ENCODE assay signal across 11 cellular contexts in genomic region chr12:12486661-12487240, GRCh38.
DNase-seq lines count a peak whose midpoint lies in the region; ATAC-seq, FAIRE-seq and TF ChIP-seq lines count a peak whose summit lies in the region.
"Had no signal": no experiment of that assay in that cellular context is flagged by ENCODE, and none has a peak within 500 bp of the region (broad histone marks: within the 10 kb centered on the region; RNA-seq: fewer than 3 reads in every experiment).

No MANE protein-coding gene starts in this region.

- H3K4me1 Mint-ChIP-seq in effector memory CD8-positive, alpha-beta T cell (ENCODE audit: low read depth in 2 of 2): peaks cover 19 to 24% of the 10 kb centered on the region in 2 donors
- H3K4me1 Mint-ChIP-seq: nephron had no signal

- 99% methylated on average over 5 of the region's 6 CpGs for WGBS in mesenchymal stem cell

- no peak overlapping the region for H4K91ac ChIP-seq in mesenchymal stem cell (ENCODE audit: low read length)

- POLR2A ChIA-PET in RWPE1 (lab: Yijun Ruan, JAX; ENCODE audit: low non-redundant PET): no interaction called here

- H2BK5ac ChIP-seq in mesenchymal stem cell (ENCODE audit: low read depth, low read length, poor library complexity, severe bottlenecking): no peak overlapping the region

- DNase-seq in GM20000 (ENCODE audit: low spot score) (peak; percentile 68), mesenchymal stem cell (no peak), foreskin fibroblast (no peak), RWPE1 (ENCODE audit: low spot score) (no peak), kidney (no peak)
- DNase-seq in effector memory CD8-positive, alpha-beta T cell: no peak
- DNase-seq: NCI-H226, T1000 had no signal

- H3K27me3 ChIP-seq in mesenchymal stem cell (ENCODE audit: control insufficient read depth in 1 of 2, insufficient read depth in 1 of 2, low read length in 2 of 2): no peaks in the 10 kb centered on the region

- no peaks in the 10 kb centered on the region for H3K9me3 ChIP-seq in mesenchymal stem cell (ENCODE audit: control insufficient read depth, low read length)
- H3K9me3 ChIP-seq in kidney (ENCODE audit: control insufficient read depth in 1 of 2, low read length in 2 of 2): no peaks in the 10 kb centered on the region

- H3K4me3 Mint-ChIP-seq in effector memory CD8-positive, alpha-beta T cell: no peak overlapping the region
- H3K4me3 Mint-ChIP-seq: nephron had no signal

- H3K18ac ChIP-seq in mesenchymal stem cell (ENCODE audit: low read depth in 1 of 2, low read length in 2 of 2): no peak overlapping the region

- H3K9me3 Mint-ChIP-seq in effector memory CD8-positive, alpha-beta T cell: no peaks in the 10 kb centered on the region
- H3K9me3 Mint-ChIP-seq: nephron had no signal

- intact Hi-C loops in kidney (cut with DNase I): no loop called here

- no peaks in the 10 kb centered on the region for H3K27me3 Mint-ChIP-seq in effector memory CD8-positive, alpha-beta T cell

- H4K8ac ChIP-seq in mesenchymal stem cell (ENCODE audit: low read length): no peak overlapping the region

- H3K36me3 Mint-ChIP-seq in effector memory CD8-positive, alpha-beta T cell (ENCODE audit: insufficient read depth): peaks cover 36% of the 10 kb centered on the region

- no peak overlapping the region for H3K4me3 ChIP-seq in mesenchymal stem cell (ENCODE audit: insufficient read depth in 1 of 2, low read depth in 1 of 2, low read length in 2 of 2)
- H3K4me3 ChIP-seq in foreskin fibroblast (ENCODE audit: low read depth in 1 of 2, low read length in 2 of 2): no peak overlapping the region
- no peak overlapping the region for H3K4me3 ChIP-seq in kidney (ENCODE audit: low read length in 2 of 2)

- no peak overlapping the region for H2BK15ac ChIP-seq in mesenchymal stem cell (ENCODE audit: low read depth, poor library complexity, severe bottlenecking)

- no peak overlapping the region for H3K23ac ChIP-seq in mesenchymal stem cell (ENCODE audit: low read length in 2 of 2)

- H2AK5ac ChIP-seq in mesenchymal stem cell (ENCODE audit: low read length, severe bottlenecking): no peak overlapping the region

- no peak overlapping the region for H2BK120ac ChIP-seq in mesenchymal stem cell (ENCODE audit: low read depth, low read length)

- H3K27ac Mint-ChIP-seq in effector memory CD8-positive, alpha-beta T cell: peak overlapping the region; percentile 9 to 30

- H3K79me1 ChIP-seq in mesenchymal stem cell (replicated peaks; ENCODE audit: low read length, poor library complexity, severe bottlenecking): peaks cover 11% of the 10 kb centered on the region

- H3K27ac ChIP-seq in mesenchymal stem cell (ENCODE audit: low read length, poor library complexity, severe bottlenecking) (no peak overlapping the region), RWPE1 (no peak overlapping the region), kidney (ENCODE audit: low read depth in 2 of 2, low read length in 2 of 2) (no peak overlapping the region)

- FAIRE-seq in kidney (lab: Jason Lieb, UNC): no peak

- no peak overlapping the region for H3K4me2 ChIP-seq in mesenchymal stem cell (ENCODE audit: low read length, poor library complexity, severe bottlenecking)

- H3K4me1 ChIP-seq in mesenchymal stem cell (ENCODE audit: control insufficient read depth, insufficient read depth, low read depth, low read length) (no peaks in the 10 kb centered on the region), kidney (ENCODE audit: control insufficient read depth in 1 of 2, insufficient read depth in 1 of 2, low read depth in 1 of 2, low read length in 2 of 2) (no peaks in the 10 kb centered on the region)

- no peak overlapping the region for H3K4ac ChIP-seq in mesenchymal stem cell (ENCODE audit: low read depth in 1 of 2, low read length in 2 of 2)

- CTCF ChIA-PET in RWPE1 (lab: Yijun Ruan, JAX): interaction anchor here (0.6 kb wide), 2 partner anchors 78 to 217 kb away, joined by 3 read pairs; no protein-coding TSS in a partner anchor

- TF ChIP-seq CTCF in GM20000 (IDR thresholded peaks at IDR 0.05; ENCODE audit: extremely low read depth, missing control alignments) (no peak), foreskin fibroblast (IDR thresholded peaks at IDR 0.05; ENCODE audit: low read depth, low read length) (no peak), RWPE1 (conservative IDR thresholded peaks at IDR 0.05; ENCODE audit: low read depth) (no peak), kidney (IDR thresholded peaks at IDR 0.05; ENCODE audit: borderline replicate concordance, extremely low read depth, insufficient read depth) (no peak)

- H2BK12ac ChIP-seq in mesenchymal stem cell (ENCODE audit: low read length in 2 of 2): no peak overlapping the region

- H3K36me3 ChIP-seq in mesenchymal stem cell (ENCODE audit: control insufficient read depth in 1 of 2, insufficient read depth in 2 of 2, low read depth in 1 of 2, low read length in 2 of 2): peaks cover 11 to 24% of the 10 kb centered on the region in 2 experiments
- peaks cover 3 to 11% of the 10 kb centered on the region in 2 donors for H3K36me3 ChIP-seq in kidney (ENCODE audit: control insufficient read depth in 1 of 2, insufficient read depth in 2 of 2, low read length in 2 of 2)

- H2AFZ ChIP-seq in mesenchymal stem cell (ENCODE audit: low read depth, low read length): no peak overlapping the region

- no peak overlapping the region for H3K14ac ChIP-seq in mesenchymal stem cell (ENCODE audit: low read length in 2 of 2)

- no peak overlapping the region for H3K9ac ChIP-seq in mesenchymal stem cell (ENCODE audit: low read length)
- H3K9ac ChIP-seq in kidney (ENCODE audit: low read length in 2 of 2): no peak overlapping the region

- ATAC-seq in GM18499 (IDR thresholded peaks at IDR 0.05; ENCODE audit: insufficient read depth, unreplicated experiment) (peak; percentile 63), HG03175 (IDR thresholded peaks at IDR 0.05; ENCODE audit: unreplicated experiment) (peak; percentile 91)
- ATAC-seq in effector memory CD8-positive, alpha-beta T cell (replicated peaks): no peak
